ENCODE assay signal across 8 cellular contexts in the genomic region with DNA sequence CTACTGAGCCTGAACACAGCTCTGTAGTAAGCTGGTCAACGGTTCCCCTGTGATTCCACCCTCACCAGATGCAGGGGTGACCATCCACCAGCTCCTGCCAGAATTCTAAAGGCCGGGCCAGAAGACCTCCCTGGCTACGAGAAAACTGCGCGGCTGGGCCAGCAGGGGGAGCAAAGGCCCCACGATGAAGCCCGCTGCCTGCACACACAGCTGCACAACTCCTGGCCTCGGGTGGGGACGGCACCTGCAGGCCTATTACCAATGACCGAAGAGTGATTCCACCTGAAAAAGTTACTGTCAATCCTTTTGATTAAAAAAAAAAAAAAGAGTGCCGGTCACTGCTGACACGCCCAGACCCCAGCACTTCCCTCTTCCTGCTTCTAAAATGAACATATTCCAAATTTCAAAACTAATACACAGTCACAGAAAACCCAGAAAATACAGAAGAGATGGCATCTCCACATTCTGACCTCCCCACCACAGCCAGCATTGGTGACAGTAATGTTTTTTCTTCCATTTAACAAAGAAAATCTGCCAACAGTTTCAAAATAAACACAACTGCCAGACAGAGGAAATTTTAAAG. TPM values are rescaled to one million over a fixed set of nuclear protein-coding genes. Genes with fewer than 3 reads are reported as not detected.
DNase-seq lines count a peak whose midpoint lies in the region; ATAC-seq, FAIRE-seq and TF ChIP-seq lines count a peak whose summit lies in the region.

No MANE protein-coding gene starts in this region.

- peak; percentile 81 for ATAC-seq in HG03280 (IDR thresholded peaks at IDR 0.05; ENCODE audit: unreplicated experiment)

- H3K4me1 ChIP-seq in ovary (ENCODE audit: insufficient read depth) (no peaks in the 10 kb centered on the region), tibial nerve (peaks cover 0 to 8% (median 0%) of the 10 kb centered on the region in 4 donors)

- TF ChIP-seq POLR2A in ovary (IDR thresholded peaks at IDR 0.05) (no peak), tibial nerve (IDR thresholded peaks at IDR 0.05) (no peak)

- TF ChIP-seq EP300 in ovary (IDR thresholded peaks at IDR 0.05) (no peak), tibial nerve (IDR thresholded peaks at IDR 0.05) (no peak)

- intact Hi-C loops in ovary (cut with DNase I) = loop anchor here (1.0 to 10.0 kb wide), 7 partner anchors 58 to 532 kb away; partner anchors contain the start of gene PRDM15 (in 1 of the 4)

- FAIRE-seq in frontal cortex (lab: Jason Lieb, UNC) = no peak

- peak; percentile 59 for DNase-seq in RPMI8226
- DNase-seq in activated effector memory CD4-positive, alpha-beta T cell treated with Interleukin-2 at 50 U/mL for 16 hours = peak; percentile 40
- DNase-seq in frontal cortex (ENCODE audit: low spot score in 2 of 2) = peak; percentile 77 to 81
- peak; percentile 60 to 78 (median 72) for DNase-seq in ovary
- peak; percentile 50 to 57 for DNase-seq in tibial nerve (ENCODE audit: low spot score in 2 of 2)
- DNase-seq in NK-92 treated with Interleukin-12 subunit alpha and Interleukin-12 subunit beta, amount 100 ng/mL, for 24 hours (lab: John Stamatoyannopoulos, UW) = no peak

- H3K27me3 ChIP-seq in ovary (no peaks in the 10 kb centered on the region), tibial nerve (no peaks in the 10 kb centered on the region)

- H3K9me3 ChIP-seq in ovary (no peaks in the 10 kb centered on the region), tibial nerve (no peaks in the 10 kb centered on the region)

- 5 to 13% (median 8%) methylated on average over 12 of the region's 12 CpGs for WGBS in ovary, 3 donors
- WGBS in tibial nerve, 2 donors = 17 to 19% methylated on average over 8 to 12 of the region's 12 CpGs

- no peak overlapping the region for H3K4me3 ChIP-seq in ovary
- no peak overlapping the region for H3K4me3 ChIP-seq in tibial nerve

- H3K36me3 ChIP-seq in ovary (no peaks in the 10 kb centered on the region), tibial nerve (peaks cover 0 to 72% (median 6%) of the 10 kb centered on the region in 3 donors)

- peak; percentile 78 for TF ChIP-seq CTCF in GM12873 (IDR thresholded peaks at IDR 0.05; ENCODE audit: insufficient read depth, low read depth, low read length, missing control alignments)
- TF ChIP-seq CTCF in ovary (IDR thresholded peaks at IDR 0.05) = peak; percentile 56 to 74 (median 61)
- peak; percentile 74 to 89 (median 75) for TF ChIP-seq CTCF in tibial nerve (IDR thresholded peaks at IDR 0.05)

- no peak overlapping the region for H3K27ac ChIP-seq in ovary
- H3K27ac ChIP-seq in tibial nerve = no peak overlapping the region

RNA-seq across cellular contexts. Expression of gene RIPK4, which starts 49.8 kb away (rescaled TPM):
- total RNA-seq in frontal cortex = not detected
- total RNA-seq in ovary = 10 to 100 TPM in 1 of 7 donors, 1 to 10 TPM in 3, under 1 TPM in 3; 0.08 to 12.4 (median 1.5) TPM
- polyA plus RNA-seq in ovary = under 1 TPM; 0.08 to 0.10 TPM
- 1 to 10 TPM in 3 of 4 donors, under 1 TPM in 1; 0.66 to 1.6 (median 1.2) TPM for total RNA-seq in tibial nerve
